Comparison of ENCODE assay signal across 15 cellular contexts in genomic region chr5:108696951-108697715, GRCh38. TPM values are rescaled to one million over a fixed set of nuclear protein-coding genes. Genes with fewer than 3 reads are reported as not detected.
DNase-seq lines count a peak whose midpoint lies in the region; ATAC-seq, FAIRE-seq and TF ChIP-seq lines count a peak whose summit lies in the region.
"Had no signal": no experiment of that assay in that cellular context is flagged by ENCODE, and none has a peak within 500 bp of the region (broad histone marks: within the 10 kb centered on the region; RNA-seq: fewer than 3 reads in every experiment).

No MANE protein-coding gene starts in this region.

- H4K20me1 ChIP-seq in GM12878 (ENCODE audit: control insufficient read depth, insufficient read depth) = no peaks in the 10 kb centered on the region

- SMC1A ChIA-PET in GM12878 (lab: Charles Lee; ENCODE audit: uncharacterized antibody, unreplicated experiment) = interaction anchor here (0.6 to 0.9 kb wide), 3 partner anchors 12 to 209 kb away, joined by 3 read pairs; no protein-coding TSS in a partner anchor

- TF ChIP-seq RAD21 in GM12878 (IDR thresholded peaks at IDR 0.05; ENCODE audit: insufficient read depth, low read depth, low read length) = no peak

- CTCF ChIA-PET in GM12878 (lab: Yijun Ruan, JAX) = no interaction called here

- no peak overlapping the region for H3K4me3 ChIP-seq in LNCaP clone FGC (ENCODE audit: low read depth, low read length)
- H3K4me3 ChIP-seq in GM12878 = no peak overlapping the region
- no peak overlapping the region for H3K4me3 ChIP-seq in upper lobe of right lung

- no peak for TF ChIP-seq POLR2A in GM12878 (IDR thresholded peaks at IDR 0.05; ENCODE audit: low read depth, low read length)

- intact Hi-C loops in GM12878 (cut with micrococcal nuclease; ENCODE audit: unreplicated experiment) = no loop called here
- intact Hi-C loops in upper lobe of right lung (cut with DNase I) = no loop called here

- H3K79me2 ChIP-seq in GM12878 (ENCODE audit: control insufficient read depth, insufficient read depth, low read length) = no peaks in the 10 kb centered on the region

- ATAC-seq in GM12878 = no peak
- ATAC-seq in upper lobe of right lung = no peak
- ATAC-seq in HG03108 (IDR thresholded peaks at IDR 0.05; ENCODE audit: unreplicated experiment) = no peak

- H3K9me3 ChIP-seq in GM12878 (replicated peaks; ENCODE audit: control insufficient read depth, insufficient read depth, low read length) (no peaks in the 10 kb centered on the region), upper lobe of right lung (no peaks in the 10 kb centered on the region)

- no peak overlapping the region for H3K4me2 ChIP-seq in GM12878 (ENCODE audit: control insufficient read depth, insufficient read depth)

- no peak for TF ChIP-seq EP300 in GM12878 (IDR thresholded peaks at IDR 0.05; ENCODE audit: borderline replicate concordance in 1 of 2, control insufficient read depth in 1 of 2, low read depth in 2 of 2, low read length in 2 of 2)

- TF ChIP-seq CTCF in 22Rv1 (IDR thresholded peaks at IDR 0.05) = no peak
- no peak for TF ChIP-seq CTCF in LNCaP clone FGC (IDR thresholded peaks at IDR 0.05; ENCODE audit: control insufficient read depth, extremely low read depth, insufficient read depth)
- TF ChIP-seq CTCF in GM12878 (IDR thresholded peaks at IDR 0.05 in 2 of 3, conservative IDR thresholded peaks at IDR 0.05 in 1 of 3; ENCODE audit: control insufficient read depth in 2 of 3, extremely low read depth in 1 of 3, insufficient read depth in 1 of 3, low read depth in 3 of 3, low read length in 3 of 3) = no peak
- TF ChIP-seq CTCF in upper lobe of right lung (IDR thresholded peaks at IDR 0.05) = no peak

- whole genome bisulfite sequencing in GM12878 (ENCODE audit: insufficient coverage, insufficient replicate concordance, low lambda C conversion rate, missing lambda C conversion rate) = 63% methylated on average over 2 of the region's 2 CpGs

- peak; percentile 72 for DNase-seq in COR-L47 (lab: John Stamatoyannopoulos, UW)
- peak; percentile 77 for DNase-seq in LNCaP clone FGC (ENCODE audit: low read depth)
- DNase-seq in GM12878 (ENCODE audit: low read depth, low spot score) = no peak
- DNase-seq in stimulated activated CD4-positive, alpha-beta T cell treated with anti-CD3 and anti-CD28 coated beads, Interleukin-4, amount 100 ng/mL, for 24 hours = no peak
- DNase-seq in upper lobe of right lung = no peak
- no peak for DNase-seq in putamen (ENCODE audit: low spot score)
- DNase-seq: CD8-positive, alpha-beta memory T cell; DMS53; GF-D8; GOT3; HCEC 1CT; KG1 had no signal

- no peaks in the 10 kb centered on the region for H3K36me3 ChIP-seq in GM12878 (ENCODE audit: control insufficient read depth in 2 of 2, insufficient read depth in 2 of 2, low read length in 1 of 2)
- no peaks in the 10 kb centered on the region for H3K36me3 ChIP-seq in upper lobe of right lung

- no peak overlapping the region for H2AFZ ChIP-seq in GM12878 (ENCODE audit: control insufficient read depth, low read depth, low read length)

- H3K9ac ChIP-seq in GM12878 (ENCODE audit: control insufficient read depth, insufficient read depth, low read length) = no peak overlapping the region

- in situ Hi-C loops in GM12878 (cut with MboI) = no loop called here

- peak overlapping the region; percentile 29 for H3K27ac ChIP-seq in 22Rv1
- H3K27ac ChIP-seq in GM12878 (ENCODE audit: control insufficient read depth, insufficient read depth) = no peak overlapping the region
- no peak overlapping the region for H3K27ac ChIP-seq in upper lobe of right lung
- H3K27ac ChIP-seq: HL-60 had no signal

- H3K4me1 ChIP-seq in GM12878 (ENCODE audit: control insufficient read depth, insufficient read depth, low read length) (no peaks in the 10 kb centered on the region), upper lobe of right lung (no peaks in the 10 kb centered on the region)

- RAD21 ChIA-PET in GM12878 (lab: Charles Lee; ENCODE audit: unreplicated experiment) = interaction anchor here (1.1 kb wide), 1 partner anchor 12 kb away, joined by 3 read pairs; no protein-coding TSS in a partner anchor

- POLR2A ChIA-PET in GM12878 (lab: Charles Lee) = no interaction called here

- no TSS peak for BruUV-seq in GM12878 (replicated peaks; lab: Mats Ljungman, UMichigan)

- no peak for FAIRE-seq in GM12878 (lab: Jason Lieb, UNC)

- no peaks in the 10 kb centered on the region for H3K27me3 ChIP-seq in GM12878 (replicated peaks in 1 of 2; ENCODE audit: control insufficient read depth in 2 of 2, insufficient read depth in 2 of 2, low read length in 1 of 2)
- no peaks in the 10 kb centered on the region for H3K27me3 ChIP-seq in upper lobe of right lung

TF ChIP-seq in GM12878, 131 proteins besides CTCF, POLR2A, EP300 and RAD21:
- TF ChIP-seq ZZZ3 (IDR thresholded peaks at IDR 0.05; ENCODE audit: control insufficient read depth, insufficient read length, low read depth) (no peak), ZBTB40 (IDR thresholded peaks at IDR 0.05; ENCODE audit: borderline replicate concordance) (0 out of 2 replicates have a peak, but pooled peaks have one; percentile 17)

RNA-seq across cellular contexts. Expression of gene FER, which starts 50.6 kb away (rescaled TPM):
- 175 and 181 TPM in 2 replicates for total RNA-seq in GM12878 (2013; cell fraction: nucleolus; rRNA removed)
- total RNA-seq in GM12878 (2014; rRNA removed) = 9.1 and 11.3 TPM in 2 replicates
- total RNA-seq in GM12878 (2014; rRNA removed; fragmentation: Illumina TruSeq; extraction: Trizol) = 16.9 and 19.1 TPM in 2 replicates
- 13.7 and 16.0 TPM in 2 replicates for total RNA-seq in GM12878 (2021)
- 3.4 TPM for polyA plus RNA-seq in GM12878 (2011; ENCODE audit: low read depth)
- polyA plus RNA-seq in GM12878 (2011; rRNA removed) = 9.7 and 15.3 TPM in 2 replicates
- polyA plus RNA-seq in GM12878 (2011; cell fraction: cytosol; rRNA removed) = 3.0 and 4.5 TPM in 2 replicates
- 14.7 and 15.0 TPM in 2 replicates for polyA plus RNA-seq in GM12878 (2011; cell fraction: nucleus; rRNA removed)
- 3.9 and 4.5 TPM in 2 replicates for polyA plus RNA-seq in GM12878 (2012)
- polyA plus RNA-seq in GM12878 (2014; fragmentation: Illumina TruSeq; extraction: Trizol) = 8.1 and 9.0 TPM in 2 replicates
- polyA plus RNA-seq in GM12878 (2014; fragmentation: Nextera tagmentation; extraction: Ambion mirVana) = 1 to 10 TPM; 4.4 to 9.5 TPM
- polyA plus RNA-seq in GM12878 (2014; rRNA removed) = 3.7 and 5.2 TPM in 2 replicates
- 10 to 100 TPM; 11.7 to 17.7 TPM for polyA plus RNA-seq in GM12878 (2016; fragmentation: Nextera tagmentation; extraction: Ambion mirVana)
- 24.9 and 39.0 TPM in 2 replicates for polyA minus RNA-seq in GM12878 (2011; rRNA and poly(A)+ RNA removed)
- polyA minus RNA-seq in GM12878 (2011; cell fraction: cytosol; rRNA and poly(A)+ RNA removed) = 9.6 and 11.4 TPM in 2 replicates
- 33.2 and 36.8 TPM in 2 replicates for polyA minus RNA-seq in GM12878 (2011; cell fraction: nucleus; rRNA and poly(A)+ RNA removed)
- total RNA-seq in upper lobe of right lung = 33.6 TPM

Comparison
In these comparisons a context has a peak if more than half of its experiments do, and no peak if none do; other contexts are left out.
1. DNase-seq: peak in COR-L47 (single experiment) and LNCaP clone FGC (single experiment); none in GM12878 (single experiment), stimulated activated CD4-positive, alpha-beta T cell treated with anti-CD3 and anti-CD28 coated beads, Interleukin-4, amount 100 ng/mL, for 24 hours (single experiment), upper lobe of right lung (single experiment) and putamen (single experiment).